11 cellular contexts compared by ENCODE assay signal in the genomic region with DNA sequence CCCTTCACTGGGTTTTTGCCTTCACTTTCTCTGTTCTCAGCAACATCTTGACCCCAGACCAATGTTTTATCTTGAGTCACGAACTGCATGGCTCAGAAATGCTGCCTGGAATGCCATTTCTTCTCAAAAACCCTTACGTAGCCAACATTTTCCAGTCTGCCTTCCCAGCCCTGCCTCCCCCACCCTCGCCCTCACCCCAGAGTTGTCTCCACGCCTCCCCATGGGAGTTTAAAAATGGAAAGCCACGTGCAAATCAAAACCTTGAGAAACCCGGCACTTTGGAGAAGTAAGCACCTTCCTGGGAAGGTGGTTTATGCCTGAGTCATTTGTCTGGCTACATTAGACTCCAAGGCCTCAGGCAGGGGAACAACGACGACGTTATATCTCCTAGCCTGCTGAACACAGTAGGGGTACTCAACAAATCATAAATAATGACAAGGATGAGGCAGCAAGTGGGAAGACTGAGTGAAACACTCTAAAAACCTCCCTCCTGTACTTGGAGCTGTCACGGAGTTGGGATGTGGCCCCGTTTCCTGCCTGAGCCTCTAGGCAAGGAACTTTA.
"Had no signal": no experiment of that assay in that cellular context is flagged by ENCODE, and none has a peak within 500 bp of the region (broad histone marks: within the 10 kb centered on the region; RNA-seq: fewer than 3 reads in every experiment).

No MANE protein-coding gene starts in this region.

- DNase-seq: activated CD4-positive, alpha-beta T cell treated with anti-CD3 and anti-CD28 coated beads, Interleukin-2, amount 50 U/mL, for 4 hours; activated CD4-positive, CD25-positive, alpha-beta regulatory T cell; activated effector memory CD4-positive, alpha-beta T cell treated with Interleukin-2 at 50 U/mL for 16 hours; dermis blood vessel endothelial cell; kidney; left lung; naive B cell; stimulated activated CD4-positive, alpha-beta T cell treated with anti-CD3 and anti-CD28 coated beads, Interleukin-4, amount 100 ng/mL, for 1 hour; stimulated activated naive B cell treated with anti-CD40 and anti-IgM and Interleukin-4, amounts not matched to agents 10 μg/mL and 1 μg/mL and 100 μg/mL, for 72 hours had no signal

- H3K27me3 ChIP-seq: hepatocyte, left lung had no signal

- H3K4me1 ChIP-seq: left lung had no signal

- H3K36me3 ChIP-seq: left lung had no signal

- H3K27ac ChIP-seq: hepatocyte, left lung had no signal

- ATAC-seq: activated naive CD4-positive, alpha-beta T cell treated with anti-CD3 and anti-CD28 coated beads, Interleukin-2, amount 50 U/mL, for 72 hours; left lung; stimulated activated naive B cell treated with anti-CD40 and anti-IgM and Interleukin-4, amounts not matched to agents 10 μg/mL and 1 μg/mL and 100 μg/mL, for 72 hours had no signal

- H3K4me3 ChIP-seq: hepatocyte, left lung had no signal

- H3K9me3 ChIP-seq: left lung had no signal
